Comparison of ENCODE assay signal across 8 cellular contexts in the genomic region with DNA sequence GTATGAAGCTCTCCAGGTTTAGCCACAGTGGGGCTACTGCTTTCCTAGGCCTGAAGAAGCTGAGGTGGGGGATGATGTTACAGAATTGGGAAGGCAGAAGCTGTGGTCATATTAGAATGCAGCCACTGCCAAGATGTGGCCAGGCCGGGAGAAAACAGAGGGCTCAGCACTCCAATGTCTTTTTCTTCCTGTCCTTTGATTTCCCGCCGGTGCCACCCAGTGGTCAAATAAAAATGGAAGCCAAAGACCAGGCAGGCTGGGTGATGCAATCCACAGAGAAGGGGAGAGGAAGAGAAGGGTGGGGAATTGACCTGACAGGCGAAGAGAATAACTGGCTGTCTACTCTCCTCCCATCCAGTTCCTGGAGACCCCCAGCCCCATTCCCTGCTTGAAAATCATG.
DNase-seq lines count a peak whose midpoint lies in the region; ATAC-seq, FAIRE-seq and TF ChIP-seq lines count a peak whose summit lies in the region.

No MANE protein-coding gene starts in this region.

- no peak overlapping the region for H3K9ac ChIP-seq in fibroblast of lung (ENCODE audit: insufficient read depth, low read length)

- H3K4me2 ChIP-seq in fibroblast of lung (ENCODE audit: extremely low read depth, insufficient read depth, low read length) = no peak overlapping the region

- H2AFZ ChIP-seq in fibroblast of lung (ENCODE audit: low read length) = no peak overlapping the region

- H3K9me3 ChIP-seq in fibroblast of lung (ENCODE audit: control insufficient read depth, insufficient read depth, low read depth, low read length) (no peaks in the 10 kb centered on the region), testis (no peaks in the 10 kb centered on the region)

- FAIRE-seq in GM12891 (lab: Jason Lieb, UNC) = peak; percentile 16

- TF ChIP-seq CTCF in fibroblast of lung (conservative IDR thresholded peaks at IDR 0.05 in 1 of 2, IDR thresholded peaks at IDR 0.05 in 1 of 2; ENCODE audit: low read depth in 1 of 2, low read length in 2 of 2) (peak; percentile 21 to 37), testis (IDR thresholded peaks at IDR 0.05) (peak in 1 of 3 experiments; percentile 2)

- no peaks in the 10 kb centered on the region for H3K79me2 ChIP-seq in fibroblast of lung (ENCODE audit: control insufficient read depth, insufficient read depth, low read length)

- DNase-seq in ACHN (peak; percentile 54), GM12891 (ENCODE audit: insufficient read length, low spot score) (no peak), NCI-H460 (ENCODE audit: extremely low read depth, low read depth) (peak; percentile 65), fibroblast of lung (ENCODE audit: low read depth in 2 of 2) (peak in 1 of 2 donors; percentile 31), testis (peak; percentile 33), T-helper 9 cell (no peak)

- ATAC-seq in GM19455 (IDR thresholded peaks at IDR 0.05; ENCODE audit: unreplicated experiment) (no peak), GM21528 (IDR thresholded peaks at IDR 0.05; ENCODE audit: low FRiP score, unreplicated experiment) (no peak)

- no peaks in the 10 kb centered on the region for H4K20me1 ChIP-seq in fibroblast of lung (ENCODE audit: control insufficient read depth, extremely low read depth, insufficient read depth, low read length)

- WGBS in testis, 2 donors = 41 to 58% methylated on average over 4 of the region's 4 CpGs

- in situ Hi-C loops in ACHN (cut with HindIII; ENCODE audit: low pct_ligation_motif_present, low pct_unique_long_range_greater_than_20kb, low sequenced_read_pairs) = no loop called here

- H3K4me1 ChIP-seq in fibroblast of lung (ENCODE audit: control insufficient read depth, extremely low read depth, insufficient read depth, low read length) (no peaks in the 10 kb centered on the region), testis (peaks cover 3% of the 10 kb centered on the region)

- H3K27ac ChIP-seq in fibroblast of lung (ENCODE audit: insufficient read depth, low read length) (no peak overlapping the region), testis (no peak overlapping the region)

- intact Hi-C loops in testis (cut with DNase I; ENCODE audit: low total_unique reads) = no loop called here

- no peak for TF ChIP-seq POLR2A in GM12891 (IDR thresholded peaks at IDR 0.05; ENCODE audit: low read depth, low read length)
- TF ChIP-seq POLR2A in testis (IDR thresholded peaks at IDR 0.05) = no peak

- H3K4me3 ChIP-seq in fibroblast of lung (replicated peaks in 1 of 4; ENCODE audit: control extremely low read depth in 1 of 4, insufficient read depth in 1 of 4, low read depth in 3 of 4, low read length in 4 of 4) = no peak overlapping the region
- H3K4me3 ChIP-seq in testis = no peak overlapping the region

- H3K27me3 ChIP-seq in fibroblast of lung (ENCODE audit: control insufficient read depth, insufficient read depth, low read length) (no peaks in the 10 kb centered on the region), testis (no peaks in the 10 kb centered on the region)

- H3K36me3 ChIP-seq in fibroblast of lung (ENCODE audit: control insufficient read depth, insufficient read depth, low read length) = no peaks in the 10 kb centered on the region
- no peaks in the 10 kb centered on the region for H3K36me3 ChIP-seq in testis (ENCODE audit: low read depth, missing control alignments)

TF ChIP-seq in GM12891, 5 proteins besides CTCF, POLR2A, EP300 and RAD21:
- TF ChIP-seq POU2F2 (IDR thresholded peaks at IDR 0.05; ENCODE audit: low read depth, low read length) (no peak), POLR2AphosphoS5 (IDR thresholded peaks at IDR 0.05; ENCODE audit: low read depth, low read length) (no peak), PAX5 (IDR thresholded peaks at IDR 0.05; ENCODE audit: insufficient read depth, low read length, severe bottlenecking) (no peak), TAF1 (IDR thresholded peaks at IDR 0.05; ENCODE audit: low read depth, low read length) (no peak), SPI1 (IDR thresholded peaks at IDR 0.05; ENCODE audit: low read depth, low read length) (no peak)

Comparison
In these comparisons a context has a peak if more than half of its experiments do, and no peak if none do; other contexts are left out.
1. DNase-seq: peak in ACHN (single experiment), NCI-H460 (single experiment) and testis (single experiment); none in GM12891 (single experiment) and T-helper 9 cell (single experiment).